Comparison of ENCODE assay signal across 30 cellular contexts in genomic region chr7:26506196-26506595, GRCh38.
"Had no signal": no experiment of that assay in that cellular context is flagged by ENCODE, and none has a peak within 500 bp of the region (broad histone marks: within the 10 kb centered on the region; RNA-seq: fewer than 3 reads in every experiment).

No MANE protein-coding gene starts in this region.

- H3K27ac ChIP-seq: neural progenitor cell, ovary, parathyroid adenoma, psoas muscle, skin epidermis, spleen, suprapubic skin, testis, tibial artery, transverse colon, upper lobe of right lung, uterus had no signal

- H3K36me3 ChIP-seq: neural progenitor cell, ovary, spleen, suprapubic skin, tibial artery, transverse colon, upper lobe of right lung, uterus had no signal

- H3K79me2 ChIP-seq: parathyroid adenoma had no signal

- H2AFZ ChIP-seq: neural progenitor cell, parathyroid adenoma had no signal

- H3K4me2 ChIP-seq: neural progenitor cell, smooth muscle cell had no signal

- H3K4me3 ChIP-seq: neural progenitor cell, ovary, psoas muscle, skin epidermis, smooth muscle cell, spleen, suprapubic skin, testis, tibial artery, transverse colon, upper lobe of right lung, uterus had no signal

- H3K27me3 ChIP-seq: neural progenitor cell, ovary, spleen, testis, transverse colon, upper lobe of right lung, uterus had no signal

- H3K9ac ChIP-seq: neural progenitor cell, parathyroid adenoma had no signal

- ATAC-seq: naive thymus-derived CD8-positive, alpha-beta T cell; natural killer cell treated with Interleukin-12 subunit alpha and Interleukin-12 subunit beta and Interleukin-15 and Interleukin-18, amount 100 ng/mL, for 72 hours; psoas muscle; right cardiac atrium; sciatic nerve; stimulated activated memory B cell treated with anti-CD40 and anti-IgM and Interleukin-4, amounts not matched to agents 10 μg/mL and 1 μg/mL and 100 μg/mL, for 72 hours; stimulated activated naive CD8-positive, alpha-beta T cell treated with anti-CD3 and anti-CD28 coated beads, Interleukin-15, amount 100 ng/mL, for 72 hours; stimulated activated naive CD8-positive, alpha-beta T cell treated with anti-CD3 and anti-CD28 coated beads, Interleukin-15, Interleukin-2, amounts not matched to agents 100 U/mL and 50 U/mL, for 24 hours; upper lobe of right lung had no signal

- H3K4me1 ChIP-seq: parathyroid adenoma, psoas muscle, spleen, suprapubic skin, testis, tibial artery, transverse colon, upper lobe of right lung, uterus had no signal

- H3K9me3 ChIP-seq: ovary, psoas muscle, spleen, suprapubic skin, testis, tibial artery, transverse colon, upper lobe of right lung, uterus had no signal

- DNase-seq: naive thymus-derived CD8-positive, alpha-beta T cell; nephron progenitor cell; occipital lobe; ovary; posterior cingulate gyrus; psoas muscle; right cardiac atrium; spleen; stimulated activated CD4-positive, alpha-beta T cell treated with anti-CD3 and anti-CD28 coated beads, Interleukin-12 subunit alpha, Interleukin-12 subunit beta, amount 100 ng/mL, for 4 hours; stimulated activated CD4-positive, alpha-beta T cell treated with anti-CD3 and anti-CD28 coated beads, Interleukin-1b, Interleukin-23, amount 100 ng/mL, for 48 hours; stimulated activated CD4-positive, alpha-beta T cell treated with anti-CD3 and anti-CD28 coated beads, Interleukin-4, amount 100 ng/mL, for 1 hour; stimulated activated CD4-positive, alpha-beta T cell treated with anti-CD3 and anti-CD28 coated beads, Interleukin-4, amount 100 ng/mL, for 4 hours; stimulated activated CD8-positive, alpha-beta memory T cell treated with anti-CD3 and anti-CD28 coated beads, Interleukin-4, amount 100 ng/mL, for 48 hours; stimulated activated naive CD4-positive, alpha-beta T cell; stimulated activated naive CD8-positive, alpha-beta T cell treated with anti-CD3 and anti-CD28 coated beads, Interleukin-15, amount 100 ng/mL, for 72 hours; stimulated activated naive CD8-positive, alpha-beta T cell treated with anti-CD3 and anti-CD28 coated beads, Interleukin-15, Interleukin-2, amounts not matched to agents 100 U/mL and 50 U/mL, for 24 hours; substantia nigra; testis; tibial artery; transverse colon; upper lobe of right lung; uterus had no signal
